ENCODE assay signal across 9 cellular contexts in the genomic region with DNA sequence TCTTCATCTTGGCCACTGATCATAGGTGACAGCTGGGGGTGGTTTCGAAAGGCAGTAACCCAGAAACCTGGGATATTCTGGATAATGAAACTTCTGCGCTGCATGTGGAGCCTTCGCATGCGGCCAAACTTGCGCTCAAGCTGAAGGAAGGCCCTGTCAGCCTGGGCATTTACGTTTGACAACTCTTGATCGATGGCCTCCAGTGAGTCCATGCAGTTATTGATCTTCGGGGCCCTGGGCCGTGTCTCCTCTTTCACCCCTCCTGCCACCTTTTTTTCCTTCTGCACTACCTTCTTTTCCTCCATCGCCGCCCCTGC. TPM values are rescaled to one million over a fixed set of nuclear protein-coding genes. Genes with fewer than 3 reads are reported as not detected.
A peak's percentile ranks its signal among the peaks of the same experiment; 100 is the strongest.
DNase-seq lines count a peak whose midpoint lies in the region; ATAC-seq, FAIRE-seq and TF ChIP-seq lines count a peak whose summit lies in the region.
"Had no signal": no experiment of that assay in that cellular context is flagged by ENCODE, and none has a peak within 500 bp of the region (broad histone marks: within the 10 kb centered on the region; RNA-seq: fewer than 3 reads in every experiment).

No MANE protein-coding gene starts in this region.

- peaks cover 2% of the 10 kb centered on the region for H3K9me3 Mint-ChIP-seq in astrocyte (ENCODE audit: unreplicated experiment)
- H3K9me3 Mint-ChIP-seq: nephron progenitor cell; stimulated activated naive CD8-positive, alpha-beta T cell treated with anti-CD3 and anti-CD28 coated beads, Interleukin-15, Interleukin-2, amounts not matched to agents 100 ng/mL and 50 ng/mL, for 24 hours had no signal

- POLR2A ChIA-PET in HEK293 (lab: Yijun Ruan, JAX) = interaction anchor here (1.2 to 3.2 kb wide), 4 partner anchors 10 to 318 kb away, joined by 3 to 16 read pairs (median 5); a partner anchor contains a TSS

- H4K20me1 ChIP-seq in astrocyte (ENCODE audit: insufficient read depth, low read length) = peaks cover 4% of the 10 kb centered on the region

- H3K27ac Mint-ChIP-seq in astrocyte (ENCODE audit: unreplicated experiment) = no peak overlapping the region
- H3K27ac Mint-ChIP-seq: nephron progenitor cell had no signal

- H3K36me3 Mint-ChIP-seq in astrocyte (ENCODE audit: low read depth, unreplicated experiment) = no peaks in the 10 kb centered on the region

- no peak for TF ChIP-seq CTCF in HEK293 (tag by site-specific recombination; IDR thresholded peaks at IDR 0.05)
- TF ChIP-seq CTCF in astrocyte (IDR thresholded peaks at IDR 0.05; ENCODE audit: insufficient read depth, low read depth, low read length) = no peak
- TF ChIP-seq CTCF in testis (IDR thresholded peaks at IDR 0.05) = no peak

- H3K4me3 ChIP-seq in HEK293 (ENCODE audit: low read depth, low read length) (peak overlapping the region; percentile 88), astrocyte (ENCODE audit: insufficient read depth, low read depth, low read length) (peak overlapping the region; percentile 91), testis (peak overlapping the region; percentile 88 to 100)

- H3K9me3 ChIP-seq in HEK293 (ENCODE audit: control insufficient read depth, insufficient read depth, low read depth, low read length) = no peaks in the 10 kb centered on the region
- H3K9me3 ChIP-seq in astrocyte (ENCODE audit: insufficient read depth, low read depth, low read length) = no peaks in the 10 kb centered on the region
- H3K9me3 ChIP-seq in testis = no peaks in the 10 kb centered on the region

- H3K9ac ChIP-seq in astrocyte (ENCODE audit: low read length) = peak overlapping the region; percentile 96

- H3K36me3 ChIP-seq in HEK293 (ENCODE audit: control insufficient read depth in 2 of 2, insufficient read depth in 1 of 2, low read length in 2 of 2) = peaks cover 0 to 15% of the 10 kb centered on the region in 2 experiments; a peak in 1 of 3 replicates
- H3K36me3 ChIP-seq in astrocyte (ENCODE audit: insufficient read depth, low read length) = no peaks in the 10 kb centered on the region
- H3K36me3 ChIP-seq in testis (ENCODE audit: low read depth, missing control alignments) = no peaks in the 10 kb centered on the region

- peak overlapping the region; percentile 71 for H2AFZ ChIP-seq in astrocyte (ENCODE audit: low read depth, low read length)

- intact Hi-C loops in left colon (cut with DNase I, micrococcal nuclease) (no loop called here), testis (cut with DNase I; ENCODE audit: low total_unique reads) (no loop called here)

- no peak overlapping the region for H3K4me3 Mint-ChIP-seq in astrocyte (ENCODE audit: unreplicated experiment)
- H3K4me3 Mint-ChIP-seq: nephron progenitor cell; stimulated activated naive CD8-positive, alpha-beta T cell treated with anti-CD3 and anti-CD28 coated beads, Interleukin-15, Interleukin-2, amounts not matched to agents 100 ng/mL and 50 ng/mL, for 24 hours had no signal

- no peak for TF ChIP-seq POLR2A in testis (IDR thresholded peaks at IDR 0.05)

- H3K27me3 ChIP-seq in astrocyte (ENCODE audit: insufficient read depth, low read length) (no peaks in the 10 kb centered on the region), testis (no peaks in the 10 kb centered on the region)

- ATAC-seq in left colon (peak; percentile 1), GM18858 (IDR thresholded peaks at IDR 0.05; ENCODE audit: unreplicated experiment) (no peak)

- H3K4me1 Mint-ChIP-seq in astrocyte (ENCODE audit: low read depth, unreplicated experiment) = peaks cover 27% of the 10 kb centered on the region

- H3K4me2 ChIP-seq in astrocyte (ENCODE audit: low read length) = peak overlapping the region; percentile 85

- H3K4me1 ChIP-seq in HEK293 (ENCODE audit: control insufficient read depth, insufficient read depth, low read length) (peaks cover 11% of the 10 kb centered on the region; the same call in 1 of the 2 replicates), astrocyte (ENCODE audit: insufficient read depth, low read length) (peaks cover 41% of the 10 kb centered on the region), testis (peaks cover 34% of the 10 kb centered on the region)

- H3K27ac ChIP-seq in HEK293 (ENCODE audit: extremely low read depth, low read depth, low read length) (peak overlapping the region; percentile 69; the same call in 1 of the 2 replicates), astrocyte (ENCODE audit: low read depth, low read length) (peak overlapping the region; percentile 98), testis (peak overlapping the region; percentile 91)

- CTCF ChIA-PET in HEK293 (lab: Yijun Ruan, JAX) = interaction anchor here (1.1 to 2.6 kb wide), 2 partner anchors 10 to 16 kb away, joined by 3 to 17 read pairs; no protein-coding TSS in a partner anchor

- no peaks in the 10 kb centered on the region for H3K27me3 Mint-ChIP-seq in astrocyte (ENCODE audit: low read depth, unreplicated experiment)
- H3K27me3 Mint-ChIP-seq: stimulated activated naive CD8-positive, alpha-beta T cell treated with anti-CD3 and anti-CD28 coated beads, Interleukin-15, Interleukin-2, amounts not matched to agents 100 ng/mL and 50 ng/mL, for 24 hours had no signal

- no peak for FAIRE-seq in astrocyte (lab: Jason Lieb, UNC)

- WGBS in testis, 2 donors = 10 to 30% methylated on average over 11 of the region's 11 CpGs

- H3K79me2 ChIP-seq in astrocyte (ENCODE audit: insufficient read depth, low read length) = peaks cover 71% of the 10 kb centered on the region

- DNase-seq in astrocyte (ENCODE audit: low read depth) = no peak
- no peak for DNase-seq in left colon
- DNase-seq in testis = no peak
- DNase-seq in anterior cingulate cortex (lab: John Stamatoyannopoulos, UW) = no peak
- DNase-seq in NCI-H748 treated with DMSO at 0.1 percent for 48 hours (lab: John Stamatoyannopoulos, UW) = no peak

TF ChIP-seq in HEK293, 187 proteins besides CTCF, POLR2A, EP300 and RAD21:
- TF ChIP-seq ZXDB (tag by site-specific recombination; IDR thresholded peaks at IDR 0.05) (no peak), ZNF366 (tag by site-specific recombination; conservative IDR thresholded peaks at IDR 0.05) (peak; percentile 28), ZNF677 (tag by site-specific recombination; IDR thresholded peaks at IDR 0.05) (no peak), ZNF701 (tag by site-specific recombination; IDR thresholded peaks at IDR 0.05) (no peak)
- TF ChIP-seq, protein P1, sequence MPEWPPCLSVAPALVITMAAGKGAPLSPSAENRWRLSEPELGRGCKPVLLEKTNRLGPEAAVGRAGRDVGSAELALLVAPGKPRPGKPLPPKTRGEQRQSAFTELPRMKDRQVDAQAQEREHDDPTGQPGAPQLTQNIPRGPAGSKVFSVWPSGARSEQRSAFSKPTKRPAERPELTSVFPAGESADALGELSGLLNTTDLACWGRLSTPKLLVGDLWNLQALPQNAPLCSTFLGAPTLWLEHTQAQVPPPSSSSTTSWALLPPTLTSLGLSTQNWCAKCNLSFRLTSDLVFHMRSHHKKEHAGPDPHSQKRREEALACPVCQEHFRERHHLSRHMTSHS (tag by site-specific recombination; IDR thresholded peaks at IDR 0.05) = no peak
- TF ChIP-seq, protein P2, sequence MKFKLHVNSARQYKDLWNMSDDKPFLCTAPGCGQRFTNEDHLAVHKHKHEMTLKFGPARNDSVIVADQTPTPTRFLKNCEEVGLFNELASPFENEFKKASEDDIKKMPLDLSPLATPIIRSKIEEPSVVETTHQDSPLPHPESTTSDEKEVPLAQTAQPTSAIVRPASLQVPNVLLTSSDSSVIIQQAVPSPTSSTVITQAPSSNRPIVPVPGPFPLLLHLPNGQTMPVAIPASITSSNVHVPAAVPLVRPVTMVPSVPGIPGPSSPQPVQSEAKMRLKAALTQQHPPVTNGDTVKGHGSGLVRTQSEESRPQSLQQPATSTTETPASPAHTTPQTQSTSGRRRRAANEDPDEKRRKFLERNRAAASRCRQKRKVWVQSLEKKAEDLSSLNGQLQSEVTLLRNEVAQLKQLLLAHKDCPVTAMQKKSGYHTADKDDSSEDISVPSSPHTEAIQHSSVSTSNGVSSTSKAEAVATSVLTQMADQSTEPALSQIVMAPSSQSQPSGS (tag by site-specific recombination; IDR thresholded peaks at IDR 0.05; ENCODE audit: low read depth) = no peak

RNA-seq across cellular contexts. Expression of a gene that starts 0.7 kb away (rescaled TPM):
- total RNA-seq in astrocyte (22.2 and 25.8 TPM in 2 replicates), left colon (1 to 10 TPM; 5.7 to 7.5 TPM), testis (10 to 100 TPM; 27.9 to 33.1 TPM)
- 39.8 TPM for polyA plus RNA-seq in testis (ENCODE audit: insufficient read depth, low read depth, low replicate concordance)

RNA-seq across cellular contexts. Expression of a gene that starts 26.6 kb away (rescaled TPM):
- total RNA-seq in astrocyte (87.8 and 91.7 TPM in 2 replicates), left colon (10 to 100 TPM; 70.1 to 80.1 TPM), testis (10 to 100 TPM; 86.4 to 95.0 TPM)
- polyA plus RNA-seq in testis (ENCODE audit: insufficient read depth, low read depth, low replicate concordance) = 91.9 TPM
